1 cellular context compared by ENCODE assay signal in the genomic region with DNA sequence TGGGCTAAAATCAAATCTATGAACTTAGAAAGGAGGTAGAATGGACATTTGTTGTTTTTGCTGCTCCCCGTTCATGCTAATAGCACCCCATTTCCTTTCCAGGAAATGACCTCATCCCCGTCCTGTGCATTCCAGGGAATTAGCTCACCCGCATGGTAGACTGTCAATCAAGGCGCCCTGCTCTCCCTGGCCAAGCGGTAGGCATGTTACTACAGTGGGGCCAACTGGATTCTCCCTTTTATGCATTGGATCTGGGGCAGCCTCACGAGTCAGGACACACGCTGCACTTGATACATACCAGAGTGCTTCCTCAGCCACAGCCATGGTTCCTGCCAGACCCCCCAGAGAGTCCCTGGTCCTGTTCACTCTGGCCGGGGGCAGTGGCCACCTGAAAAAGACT.
TF ChIP-seq lines count a peak whose summit lies in the region.

No MANE protein-coding gene starts in this region.

TF ChIP-seq in SK-N-SH treated with all-trans-retinoic acid at 6 μM for 48 hours, 23 proteins besides CTCF, POLR2A, EP300 and RAD21 (continued from another document):
- TF ChIP-seq, protein P1, sequence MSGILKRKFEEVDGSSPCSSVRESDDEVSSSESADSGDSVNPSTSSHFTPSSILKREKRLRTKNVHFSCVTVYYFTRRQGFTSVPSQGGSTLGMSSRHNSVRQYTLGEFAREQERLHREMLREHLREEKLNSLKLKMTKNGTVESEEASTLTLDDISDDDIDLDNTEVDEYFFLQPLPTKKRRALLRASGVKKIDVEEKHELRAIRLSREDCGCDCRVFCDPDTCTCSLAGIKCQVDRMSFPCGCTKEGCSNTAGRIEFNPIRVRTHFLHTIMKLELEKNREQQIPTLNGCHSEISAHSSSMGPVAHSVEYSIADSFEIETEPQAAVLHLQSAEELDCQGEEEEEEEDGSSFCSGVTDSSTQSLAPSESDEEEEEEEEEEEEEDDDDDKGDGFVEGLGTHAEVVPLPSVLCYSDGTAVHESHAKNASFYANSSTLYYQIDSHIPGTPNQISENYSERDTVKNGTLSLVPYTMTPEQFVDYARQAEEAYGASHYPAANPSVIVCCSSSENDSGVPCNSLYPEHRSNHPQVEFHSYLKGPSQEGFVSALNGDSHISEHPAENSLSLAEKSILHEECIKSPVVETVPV (CRISPR knock-in tag; IDR thresholded peaks at IDR 0.05): no peak
- no peak for TF ChIP-seq PPARA (CRISPR knock-in tag; IDR thresholded peaks at IDR 0.05; ENCODE audit: borderline replicate concordance)
- TF ChIP-seq CSDC2 (CRISPR knock-in tag; IDR thresholded peaks at IDR 0.05): no peak
- TF ChIP-seq ZNF70 (CRISPR knock-in tag; IDR thresholded peaks at IDR 0.05): no peak
- TF ChIP-seq TSHZ2 (CRISPR knock-in tag; IDR thresholded peaks at IDR 0.05): no peak
- TF ChIP-seq ZC3H10 (CRISPR knock-in tag; IDR thresholded peaks at IDR 0.05): no peak
- TF ChIP-seq TCF4 (CRISPR knock-in tag; IDR thresholded peaks at IDR 0.05; ENCODE audit: borderline replicate concordance): no peak
